In the genomic region with DNA sequence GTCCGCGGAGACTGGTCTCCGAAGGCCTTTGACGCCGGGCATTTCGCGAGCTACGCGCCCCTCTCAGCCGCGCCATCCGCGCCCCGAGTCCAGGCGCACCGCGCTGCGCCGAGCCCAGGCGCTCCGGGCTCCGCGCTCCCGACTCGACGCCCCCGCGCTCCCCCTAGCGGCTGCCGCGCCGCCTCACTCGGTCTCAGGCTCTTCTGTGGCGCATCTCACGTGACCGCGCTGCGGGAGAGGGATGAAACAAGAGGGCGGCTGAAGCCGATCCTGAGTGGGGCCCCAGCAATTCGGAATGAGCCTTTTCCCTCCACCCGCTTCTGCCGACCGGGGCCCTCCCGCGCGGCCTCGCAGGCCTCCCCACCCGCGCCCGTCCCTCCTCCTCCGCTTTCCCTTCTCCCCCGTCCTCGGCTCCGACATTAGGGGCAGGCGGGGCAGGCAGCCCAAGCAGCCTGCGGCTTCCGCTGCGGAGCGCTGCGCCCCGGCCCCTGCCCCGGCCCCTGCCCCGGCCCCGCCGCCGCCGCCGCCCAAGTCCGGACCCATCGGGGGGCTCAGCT, we compare ENCODE assay signal across 8 cellular contexts. TPM values are rescaled to one million over a fixed set of nuclear protein-coding genes. Genes with fewer than 3 reads are reported as not detected.
DNase-seq lines count a peak whose midpoint lies in the region; ATAC-seq and TF ChIP-seq lines count a peak whose summit lies in the region.

No MANE protein-coding gene starts in this region.

- H3K9me3 Mint-ChIP-seq in CD8-positive, alpha-beta T cell = no peaks in the 10 kb centered on the region
- no peaks in the 10 kb centered on the region for H3K9me3 Mint-ChIP-seq in effector memory CD8-positive, alpha-beta T cell

- no peaks in the 10 kb centered on the region for H3K9me3 ChIP-seq in CD8-positive, alpha-beta T cell (ENCODE audit: low read length)

- CTCF ChIA-PET in CD8-positive, alpha-beta T cell (lab: Charles Lee) = interaction anchor here (0.5 to 12.2 kb wide), 19 partner anchors 12 to 261 kb away, joined by 3 to 226 read pairs (median 3); a partner anchor contains a TSS

- intact Hi-C loops in CD8-positive, alpha-beta T cell (cut with DNase I, micrococcal nuclease) = loop anchor here (1.0 to 5.0 kb wide), 7 partner anchors 33 to 258 kb away; a partner anchor contains a TSS

- peaks cover 37% of the 10 kb centered on the region for H3K4me1 Mint-ChIP-seq in CD8-positive, alpha-beta T cell (ENCODE audit: low read depth)
- H3K4me1 Mint-ChIP-seq in effector memory CD8-positive, alpha-beta T cell (ENCODE audit: low read depth in 2 of 2) = peaks cover 17 to 22% of the 10 kb centered on the region in 2 donors

- peaks cover 7% of the 10 kb centered on the region for H3K36me3 ChIP-seq in CD8-positive, alpha-beta T cell (ENCODE audit: insufficient read depth, low read length)

- peak; percentile 87 to 96 (median 92) for DNase-seq in CD8-positive, alpha-beta T cell
- DNase-seq in NCI-H748 treated with DMSO at 0.1 percent for 48 hours (lab: John Stamatoyannopoulos, UW) (peak; percentile 70), mesenteric fat pad (ENCODE audit: low spot score) (peak; percentile 97)
- DNase-seq in activated CD8-positive, alpha-beta memory T cell treated with anti-CD3 and anti-CD28 coated beads for 1 hour (ENCODE audit: extremely low read depth in 1 of 2, low read depth in 1 of 2) = peak; percentile 83 to 92
- peak; percentile 89 to 93 (median 89) for DNase-seq in effector memory CD8-positive, alpha-beta T cell
- peak; percentile 85 for DNase-seq in stimulated activated CD8-positive, alpha-beta memory T cell treated with anti-CD3 and anti-CD28 coated beads, Interleukin-15, amount 100 ng/mL, for 24 hours (ENCODE audit: low read depth)

- H3K4me3 ChIP-seq in CD8-positive, alpha-beta T cell (ENCODE audit: low read depth, low read length) = peak overlapping the region; percentile 78

- H3K27ac Mint-ChIP-seq in CD8-positive, alpha-beta T cell = peak overlapping the region; percentile 93
- H3K27ac Mint-ChIP-seq in effector memory CD8-positive, alpha-beta T cell = peak overlapping the region; percentile 91 to 93

- POLR2A ChIA-PET in CD8-positive, alpha-beta T cell (lab: Charles Lee) = interaction anchor here (0.6 to 4.2 kb wide), 13 partner anchors 8 to 253 kb away, joined by 3 to 61 read pairs (median 7); a partner anchor contains a TSS

- peaks cover 23% of the 10 kb centered on the region for H3K4me1 ChIP-seq in CD8-positive, alpha-beta T cell (ENCODE audit: insufficient read depth, low read length)

- H3K36me3 Mint-ChIP-seq in CD8-positive, alpha-beta T cell = peaks cover 21% of the 10 kb centered on the region
- H3K36me3 Mint-ChIP-seq in effector memory CD8-positive, alpha-beta T cell (ENCODE audit: insufficient read depth) = peaks cover 34% of the 10 kb centered on the region

- no peaks in the 10 kb centered on the region for H3K27me3 Mint-ChIP-seq in CD8-positive, alpha-beta T cell (ENCODE audit: low read depth)
- no peaks in the 10 kb centered on the region for H3K27me3 Mint-ChIP-seq in effector memory CD8-positive, alpha-beta T cell

- peak; percentile 70 for ATAC-seq in CD8-positive, alpha-beta T cell
- ATAC-seq in GM19395 (IDR thresholded peaks at IDR 0.05; ENCODE audit: unreplicated experiment) (peak; percentile 89), HG03558 (IDR thresholded peaks at IDR 0.05; ENCODE audit: extremely low read depth, unreplicated experiment) (peak; percentile 74)
- peak; percentile 79 for ATAC-seq in effector memory CD8-positive, alpha-beta T cell (replicated peaks)

- H3K4me3 Mint-ChIP-seq in CD8-positive, alpha-beta T cell = peak overlapping the region; percentile 88
- H3K4me3 Mint-ChIP-seq in effector memory CD8-positive, alpha-beta T cell = peak overlapping the region; percentile 89 to 94

- TF ChIP-seq CTCF in CD8-positive, alpha-beta T cell (IDR thresholded peaks at IDR 0.05) = peak; percentile 89

- no peaks in the 10 kb centered on the region for H3K27me3 ChIP-seq in CD8-positive, alpha-beta T cell (ENCODE audit: insufficient read depth, low read length)

- peak overlapping the region; percentile 77 for H3K27ac ChIP-seq in CD8-positive, alpha-beta T cell (ENCODE audit: low read depth, low read length)

RNA-seq across cellular contexts. Expression of a gene that starts 42.5 kb away (rescaled TPM):
- 10 to 100 TPM; 61.0 to 71.1 TPM for total RNA-seq in CD8-positive, alpha-beta T cell
- total RNA-seq in mesenteric fat pad = 49.7 TPM

Comparison
In these comparisons a context has a peak if more than half of its experiments do, and no peak if none do; other contexts are left out.
1. Peak in every context shown above with its lines: DNase-seq, ATAC-seq, H3K4me3 ChIP-seq and H3K27ac ChIP-seq.